8 cellular contexts compared by ENCODE assay signal in genomic region chr17:488993-489757, GRCh38. TPM values are rescaled to one million over a fixed set of nuclear protein-coding genes. Genes with fewer than 3 reads are reported as not detected.
DNase-seq lines count a peak whose midpoint lies in the region; ATAC-seq and TF ChIP-seq lines count a peak whose summit lies in the region.

No MANE protein-coding gene starts in this region.

- intact Hi-C loops in body of pancreas (cut with DNase I) (no loop called here), thyroid gland (cut with DNase I) (no loop called here)

- H3K27me3 ChIP-seq in body of pancreas (no peaks in the 10 kb centered on the region), thoracic aorta (replicated peaks; ENCODE audit: insufficient read depth) (no peaks in the 10 kb centered on the region), thyroid gland (no peaks in the 10 kb centered on the region)

- in situ Hi-C loops in G401 (cut with HindIII; ENCODE audit: low sequenced_read_pairs), result no loop called here

- ATAC-seq in body of pancreas, result peak; percentile 3
- no peak for ATAC-seq in thoracic aorta (ENCODE audit: insufficient number of reproducible peaks, low FRiP score, low read depth)

- H3K27ac ChIP-seq in KOPT-K1 (ENCODE audit: low read depth, low read length, poor library complexity, severe bottlenecking) (peak overlapping the region; percentile 43), body of pancreas (no peak overlapping the region), thoracic aorta (no peak overlapping the region), thyroid gland (peak overlapping the region in 1 of 3 donors; percentile 56)

- H3K4me3 ChIP-seq in GM12865 (ENCODE audit: low read depth, low read length) (peak overlapping the region; percentile 56), body of pancreas (no peak overlapping the region), thoracic aorta (peak overlapping the region; percentile 89), thyroid gland (replicated peaks in 1 of 3) (peak overlapping the region in 1 of 3 donors; percentile 68)

- 40 to 67% methylated on average over 5 to 24 of the region's 25 CpGs for WGBS in body of pancreas, 2 donors
- 55 to 63% methylated on average over 23 to 25 of the region's 25 CpGs for WGBS in thyroid gland, 2 donors

- H3K9me3 ChIP-seq in KOPT-K1 (ENCODE audit: insufficient read depth, low read length, poor library complexity, severe bottlenecking) (no peaks in the 10 kb centered on the region), body of pancreas (no peaks in the 10 kb centered on the region), thoracic aorta (no peaks in the 10 kb centered on the region), thyroid gland (no peaks in the 10 kb centered on the region)

- H3K36me3 ChIP-seq in KOPT-K1 (ENCODE audit: insufficient read depth, low read length) (no peaks in the 10 kb centered on the region), body of pancreas (replicated peaks in 1 of 2; ENCODE audit: insufficient read depth in 1 of 2, low read depth in 2 of 2) (no peaks in the 10 kb centered on the region), thoracic aorta (no peaks in the 10 kb centered on the region), thyroid gland (no peaks in the 10 kb centered on the region)

- TF ChIP-seq POLR2A in body of pancreas (IDR thresholded peaks at IDR 0.05) (no peak), thyroid gland (IDR thresholded peaks at IDR 0.05) (no peak)

- TF ChIP-seq CTCF in GM12865 (IDR thresholded peaks at IDR 0.05; ENCODE audit: insufficient read depth, low read depth, low read length, missing control alignments), result peak; percentile 7
- no peak for TF ChIP-seq CTCF in body of pancreas (IDR thresholded peaks at IDR 0.05)
- no peak for TF ChIP-seq CTCF in thoracic aorta (IDR thresholded peaks at IDR 0.05)
- no peak for TF ChIP-seq CTCF in thyroid gland (IDR thresholded peaks at IDR 0.05)

- H3K4me1 ChIP-seq in body of pancreas (peaks cover 20% of the 10 kb centered on the region), thoracic aorta (ENCODE audit: control insufficient read depth in 1 of 2, low read depth in 2 of 2) (peaks cover 2 to 16% of the 10 kb centered on the region in 2 donors), thyroid gland (peaks cover 11 to 15% of the 10 kb centered on the region in 2 donors)

- DNase-seq in GM12865 (ENCODE audit: low read depth) (peak; percentile 78), body of pancreas (no peak), left kidney (ENCODE audit: low read depth, low spot score) (peak; percentile 38), thoracic aorta (ENCODE audit: low spot score) (no peak), thyroid gland (no peak), G401 (ENCODE audit: low spot score) (no peak), Kasumi-1 (lab: John Stamatoyannopoulos, UW) (no peak)

RNA-seq across cellular contexts. Expression of gene RFLNB, which starts 43.4 kb away (rescaled TPM):
- total RNA-seq in body of pancreas, result 1 to 10 TPM; 4.4 to 5.9 TPM
- total RNA-seq in thoracic aorta, result 10 to 100 TPM in 1 of 2 donors, 1 to 10 TPM in 1; 6.4 to 18.2 TPM
- total RNA-seq in thyroid gland, result 10 to 100 TPM in 1 of 4 donors, 1 to 10 TPM in 3; 5.6 to 19.9 (median 8.4) TPM
- total RNA-seq in G401 (2014; rRNA removed; shearing (Covaris generic)), result 224 and 259 TPM in 2 replicates

Comparison
In these comparisons a context has a peak if more than half of its experiments do, and no peak if none do; other contexts are left out.
1. DNase-seq: peak in GM12865 (single experiment) and left kidney (single experiment); none in body of pancreas (0 of 4), thoracic aorta (single experiment), thyroid gland (0 of 2), G401 (single experiment) and Kasumi-1 (0 of 2).
2. H3K4me3 ChIP-seq: peak in GM12865 (single experiment) and thoracic aorta (single experiment); none in body of pancreas (0 of 2).
3. RNA of gene RFLNB, which starts 43.4 kb away (total RNA-seq): 224 to 259 TPM in G401; 6.4 to 18.2 TPM in thoracic aorta, 5.6 to 19.9 TPM in thyroid gland and 4.4 to 5.9 TPM in body of pancreas; every median in the first group is over 10 times any median in the second.